Comparison of ENCODE assay signal across 1 cellular context in the genomic region with DNA sequence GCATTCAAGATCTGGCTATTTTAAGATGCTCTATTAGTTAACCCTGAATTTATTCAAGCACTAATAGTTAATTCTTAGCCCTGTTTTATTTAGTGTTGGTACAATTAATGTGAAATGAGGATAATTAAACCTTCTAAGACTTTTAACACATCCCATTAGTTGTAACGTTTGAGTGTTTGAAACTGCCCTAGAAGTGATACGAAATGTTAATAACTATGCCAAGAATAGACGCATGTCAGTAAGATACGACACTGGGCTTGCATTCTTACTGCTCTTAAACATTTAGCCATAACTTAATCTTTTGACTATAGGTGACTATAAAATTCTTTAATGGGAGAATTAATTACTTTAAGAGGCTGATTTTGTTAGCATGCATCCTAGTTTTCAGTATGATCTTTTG.
A peak's percentile ranks its signal among the peaks of the same experiment; 100 is the strongest.
TF ChIP-seq lines count a peak whose summit lies in the region.

No MANE protein-coding gene starts in this region.

TF ChIP-seq in H1, 55 proteins besides CTCF, POLR2A, EP300 and RAD21:
- TF ChIP-seq TAF1 (IDR thresholded peaks at IDR 0.05; ENCODE audit: low read depth, low read length) (no peak), POLR2AphosphoS5 (IDR thresholded peaks at IDR 0.05; ENCODE audit: low read depth, low read length) (peak; percentile 52; the same call in 1 of the 2 replicates)
